ENCODE assay signal across 8 cellular contexts in genomic region chr11:95154514-95154913, GRCh38.
DNase-seq lines count a peak whose midpoint lies in the region; ATAC-seq and TF ChIP-seq lines count a peak whose summit lies in the region.

No MANE protein-coding gene starts in this region.

- DNase-seq in GM10266 (ENCODE audit: extremely low spot score): peak; percentile 65
- peak; percentile 55 for DNase-seq in LoVo (ENCODE audit: low spot score)
- no peak for DNase-seq in ascending aorta (ENCODE audit: low spot score in 2 of 2)
- peak; percentile 58 for DNase-seq in left lobe of liver (ENCODE audit: low spot score)
- peak; percentile 34 to 44 for DNase-seq in stimulated activated CD8-positive, alpha-beta memory T cell treated with anti-CD3 and anti-CD28 coated beads, Interleukin-15, amount 100 ng/mL, for 48 hours (ENCODE audit: low read depth in 2 of 2)

- H3K27me3 ChIP-seq in ascending aorta: no peaks in the 10 kb centered on the region

- H3K4me1 ChIP-seq in ascending aorta: peaks cover 2 to 22% of the 10 kb centered on the region in 2 donors

- no peak overlapping the region for H3K4me3 ChIP-seq in ascending aorta

- H3K36me3 ChIP-seq in ascending aorta: no peaks in the 10 kb centered on the region

- TF ChIP-seq CTCF in GM10266 (IDR thresholded peaks at IDR 0.05; ENCODE audit: control insufficient read depth, insufficient read depth, low read depth, missing control alignments) (peak; percentile 74), ascending aorta (IDR thresholded peaks at IDR 0.05) (peak; percentile 21 to 40 (median 28))

- no peaks in the 10 kb centered on the region for H3K9me3 ChIP-seq in ascending aorta

- peak; percentile 61 for ATAC-seq in SK-N-SH treated with all-trans-retinoic acid at 6 μM for 48 hours
- no peak for ATAC-seq in left lobe of liver
- ATAC-seq in GM19324 (IDR thresholded peaks at IDR 0.05; ENCODE audit: low FRiP score, unreplicated experiment): no peak
- no peak for ATAC-seq in GM19035 (IDR thresholded peaks at IDR 0.05; ENCODE audit: unreplicated experiment)

- H3K27ac ChIP-seq in ascending aorta: no peak overlapping the region

- intact Hi-C loops in ascending aorta (cut with DNase I): loop anchor here (5.0 to 10.0 kb wide), 2 partner anchors 180 to 303 kb away; no protein-coding TSS in a partner anchor

TF ChIP-seq in SK-N-SH treated with all-trans-retinoic acid at 6 μM for 48 hours, 23 proteins besides CTCF, POLR2A, EP300 and RAD21:
- TF ChIP-seq SNAI2 (CRISPR knock-in tag; IDR thresholded peaks at IDR 0.05): no peak
- no peak for TF ChIP-seq OSR1 (CRISPR knock-in tag; IDR thresholded peaks at IDR 0.05)
- no peak for TF ChIP-seq ZNF565 (CRISPR knock-in tag; conservative IDR thresholded peaks at IDR 0.05; ENCODE audit: low read depth)
- TF ChIP-seq GLIS3 (CRISPR knock-in tag; IDR thresholded peaks at IDR 0.05): no peak
- no peak for TF ChIP-seq PATZ1 (CRISPR knock-in tag; IDR thresholded peaks at IDR 0.05; ENCODE audit: borderline replicate concordance)
- TF ChIP-seq, protein P1, sequence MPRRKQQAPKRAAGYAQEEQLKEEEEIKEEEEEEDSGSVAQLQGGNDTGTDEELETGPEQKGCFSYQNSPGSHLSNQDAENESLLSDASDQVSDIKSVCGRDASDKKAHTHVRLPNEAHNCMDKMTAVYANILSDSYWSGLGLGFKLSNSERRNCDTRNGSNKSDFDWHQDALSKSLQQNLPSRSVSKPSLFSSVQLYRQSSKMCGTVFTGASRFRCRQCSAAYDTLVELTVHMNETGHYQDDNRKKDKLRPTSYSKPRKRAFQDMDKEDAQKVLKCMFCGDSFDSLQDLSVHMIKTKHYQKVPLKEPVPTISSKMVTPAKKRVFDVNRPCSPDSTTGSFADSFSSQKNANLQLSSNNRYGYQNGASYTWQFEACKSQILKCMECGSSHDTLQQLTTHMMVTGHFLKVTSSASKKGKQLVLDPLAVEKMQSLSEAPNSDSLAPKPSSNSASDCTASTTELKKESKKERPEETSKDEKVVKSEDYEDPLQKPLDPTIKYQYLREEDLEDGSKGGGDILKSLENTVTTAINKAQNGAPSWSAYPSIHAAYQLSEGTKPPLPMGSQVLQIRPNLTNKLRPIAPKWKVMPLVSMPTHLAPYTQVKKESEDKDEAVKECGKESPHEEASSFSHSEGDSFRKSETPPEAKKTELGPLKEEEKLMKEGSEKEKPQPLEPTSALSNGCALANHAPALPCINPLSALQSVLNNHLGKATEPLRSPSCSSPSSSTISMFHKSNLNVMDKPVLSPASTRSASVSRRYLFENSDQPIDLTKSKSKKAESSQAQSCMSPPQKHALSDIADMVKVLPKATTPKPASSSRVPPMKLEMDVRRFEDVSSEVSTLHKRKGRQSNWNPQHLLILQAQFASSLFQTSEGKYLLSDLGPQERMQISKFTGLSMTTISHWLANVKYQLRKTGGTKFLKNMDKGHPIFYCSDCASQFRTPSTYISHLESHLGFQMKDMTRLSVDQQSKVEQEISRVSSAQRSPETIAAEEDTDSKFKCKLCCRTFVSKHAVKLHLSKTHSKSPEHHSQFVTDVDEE (CRISPR knock-in tag; IDR thresholded peaks at IDR 0.05): no peak
- no peak for TF ChIP-seq TOX (CRISPR knock-in tag; IDR thresholded peaks at IDR 0.05; ENCODE audit: borderline replicate concordance)
- no peak for TF ChIP-seq ZNF70 (CRISPR knock-in tag; IDR thresholded peaks at IDR 0.05)

Comparison
In these comparisons a context has a peak if more than half of its experiments do, and no peak if none do; other contexts are left out.
1. DNase-seq: peak in GM10266 (single experiment), LoVo (single experiment), left lobe of liver (single experiment) and stimulated activated CD8-positive, alpha-beta memory T cell treated with anti-CD3 and anti-CD28 coated beads, Interleukin-15, amount 100 ng/mL, for 48 hours (2 of 2); none in ascending aorta (0 of 2).